11 cellular contexts compared by ENCODE assay signal in the genomic region with DNA sequence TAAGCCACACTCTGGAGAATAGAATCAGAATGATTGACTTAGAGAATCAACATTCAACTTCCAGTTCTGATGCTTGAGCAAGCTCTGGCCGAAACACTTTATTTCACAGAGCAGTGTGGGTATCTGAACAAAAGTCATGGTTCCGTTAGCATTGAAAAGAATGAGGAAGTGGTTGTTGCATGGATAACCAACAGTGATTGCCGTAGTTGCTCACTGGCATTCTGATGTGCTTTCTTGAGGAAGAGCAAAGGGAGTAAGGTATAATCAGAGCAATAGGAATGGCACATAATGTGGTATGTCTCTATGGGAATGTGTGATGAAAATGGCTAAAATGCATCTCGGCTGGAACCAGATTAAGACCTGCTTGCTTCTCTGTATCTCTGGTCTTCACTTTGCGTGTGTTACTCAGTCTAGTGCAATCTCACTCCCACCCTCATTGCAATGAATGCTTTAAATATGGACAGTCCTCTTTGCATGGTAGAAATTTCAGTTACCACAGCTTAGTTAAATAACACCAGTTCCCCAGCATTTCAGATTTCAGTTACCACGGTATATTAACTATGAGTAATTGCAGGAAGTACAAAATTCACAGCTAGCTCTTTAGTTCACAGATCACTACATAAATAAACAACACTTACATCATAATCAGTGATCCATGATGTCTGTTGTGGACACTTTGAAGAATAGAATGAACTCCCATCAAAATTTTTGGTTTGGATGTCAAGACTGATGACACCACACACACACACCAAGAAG. TPM values are rescaled to one million over a fixed set of nuclear protein-coding genes. Genes with fewer than 3 reads are reported as not detected.
DNase-seq lines count a peak whose midpoint lies in the region; ATAC-seq and TF ChIP-seq lines count a peak whose summit lies in the region.
"Had no signal": no experiment of that assay in that cellular context is flagged by ENCODE, and none has a peak within 500 bp of the region (broad histone marks: within the 10 kb centered on the region; RNA-seq: fewer than 3 reads in every experiment).

No MANE protein-coding gene starts in this region.

- peak; percentile 43 for ATAC-seq in GM18873 (IDR thresholded peaks at IDR 0.05; ENCODE audit: low FRiP score, unreplicated experiment)
- ATAC-seq in HG02840 (IDR thresholded peaks at IDR 0.05; ENCODE audit: low FRiP score, unreplicated experiment) = peak; percentile 45
- ATAC-seq in naive B cell (ENCODE audit: low read depth in 2 of 2) = peak; percentile 84
- ATAC-seq: HCT116 had no signal

- H3K9me3 ChIP-seq in breast epithelium (no peaks in the 10 kb centered on the region), colonic mucosa (no peaks in the 10 kb centered on the region)
- H3K9me3 ChIP-seq: thoracic aorta had no signal

- peak; percentile 87 for DNase-seq in NOMO-1 treated with DMSO at 0.1 percent for 48 hours (lab: John Stamatoyannopoulos, UW; ENCODE audit: unreplicated experiment)
- DNase-seq in naive B cell = peak; percentile 59
- no peak for DNase-seq in chondrocyte (ENCODE audit: low spot score)
- DNase-seq in breast epithelium (ENCODE audit: low spot score in 2 of 2) = no peak
- DNase-seq in activated T-cell treated with anti-CD3 and anti-CD28 coated beads, Interleukin-2, amount 50 U/mL, for 48 hours = no peak
- no peak for DNase-seq in colonic mucosa

- H3K4me3 ChIP-seq in breast epithelium = no peak overlapping the region
- H3K4me3 ChIP-seq in colonic mucosa = no peak overlapping the region
- H3K4me3 ChIP-seq: thoracic aorta had no signal

- no peak for TF ChIP-seq POLR2A in breast epithelium (IDR thresholded peaks at IDR 0.05)

- H3K4me1 Mint-ChIP-seq in naive B cell (peaks cover 38 to 55% (median 43%) of the 10 kb centered on the region in 3 donors), chondrocyte (ENCODE audit: low read depth) (no peaks in the 10 kb centered on the region)

- H3K4me3 Mint-ChIP-seq in naive B cell (peak overlapping the region; percentile 37 to 71 (median 67)), chondrocyte (ENCODE audit: unreplicated experiment) (no peak overlapping the region)

- H3K27ac Mint-ChIP-seq in naive B cell (peak overlapping the region; percentile 74 to 96 (median 86)), chondrocyte (ENCODE audit: unreplicated experiment) (no peak overlapping the region)

- H3K9me3 Mint-ChIP-seq in naive B cell (no peaks in the 10 kb centered on the region), chondrocyte (ENCODE audit: low read depth) (no peaks in the 10 kb centered on the region)

- H3K27me3 Mint-ChIP-seq in naive B cell (no peaks in the 10 kb centered on the region), chondrocyte (ENCODE audit: low read depth) (peaks cover 31% of the 10 kb centered on the region)

- H3K36me3 ChIP-seq in breast epithelium = no peaks in the 10 kb centered on the region
- no peaks in the 10 kb centered on the region for H3K36me3 ChIP-seq in colonic mucosa
- H3K36me3 ChIP-seq: thoracic aorta had no signal

- TF ChIP-seq CTCF in chondrocyte (IDR thresholded peaks at IDR 0.05) (no peak), breast epithelium (IDR thresholded peaks at IDR 0.05) (no peak), colonic mucosa (IDR thresholded peaks at IDR 0.05) (no peak)

- H3K36me3 Mint-ChIP-seq in naive B cell (no peaks in the 10 kb centered on the region), chondrocyte (ENCODE audit: low read depth) (no peaks in the 10 kb centered on the region)

- H3K27me3 ChIP-seq in breast epithelium (no peaks in the 10 kb centered on the region), colonic mucosa (no peaks in the 10 kb centered on the region)

- H3K4me1 ChIP-seq in breast epithelium (no peaks in the 10 kb centered on the region), colonic mucosa (no peaks in the 10 kb centered on the region)
- H3K4me1 ChIP-seq: parathyroid adenoma had no signal

- no peak overlapping the region for H3K27ac ChIP-seq in breast epithelium
- H3K27ac ChIP-seq in colonic mucosa = no peak overlapping the region
- H3K27ac ChIP-seq: parathyroid adenoma, thoracic aorta had no signal

- no peak overlapping the region for H3K9ac ChIP-seq in colonic mucosa (ENCODE audit: low read depth in 2 of 2, low read length in 2 of 2)
- H3K9ac ChIP-seq: parathyroid adenoma had no signal

- intact Hi-C loops in breast epithelium (cut with DNase I; ENCODE audit: low total_unique reads) = no loop called here
- intact Hi-C loops in colonic mucosa (cut with DNase I) = no loop called here

RNA-seq across cellular contexts. Expression of gene RAB12, which starts 7.8 kb away (rescaled TPM):
- 1 to 10 TPM in 1 of 6 donors, under 1 TPM in 3, not detected in 2; 0.25 to 1.0 (median 0.65) TPM for polyA plus RNA-seq in naive B cell (ENCODE audit: low read depth in 6 of 6)
- total RNA-seq in chondrocyte = 40.9 to 44.6 TPM (median 41.3 TPM) in 3 replicates
- total RNA-seq in breast epithelium = 10 to 100 TPM; 46.5 to 64.0 (median 55.0) TPM
- 10 to 100 TPM; 11.2 to 19.6 TPM for total RNA-seq in colonic mucosa

Comparison
In these comparisons a context has a peak if more than half of its experiments do, and no peak if none do; other contexts are left out.
1. DNase-seq: peak in NOMO-1 treated with DMSO at 0.1 percent for 48 hours (single experiment) and naive B cell (single experiment); none in chondrocyte (single experiment), breast epithelium (0 of 2), activated T-cell treated with anti-CD3 and anti-CD28 coated beads, Interleukin-2, amount 50 U/mL, for 48 hours (0 of 2) and colonic mucosa (single experiment).
2. Peak in every context shown above with its lines, with median percentiles within 50 percentile points of each other: ATAC-seq.